Comparison of ENCODE assay signal across 1 cellular context in genomic region chr1:16366722-16367257, GRCh38.
A peak's percentile ranks its signal among the peaks of the same experiment; 100 is the strongest.
TF ChIP-seq lines count a peak whose summit lies in the region.

TSS of gene SZRD1 (plus strand) at chr1:16367242. CDS start at chr1:16367258, 16 bp downstream.

TF ChIP-seq in K562, 482 proteins besides CTCF, POLR2A, EP300 and RAD21 (continued from another document and continues in another):
- no peak for TF ChIP-seq L3MBTL2 (IDR thresholded peaks at IDR 0.05)
- TF ChIP-seq ZBTB8A (IDR thresholded peaks at IDR 0.05; ENCODE audit: partially characterized antibody) = no peak
- TF ChIP-seq, protein P1, sequence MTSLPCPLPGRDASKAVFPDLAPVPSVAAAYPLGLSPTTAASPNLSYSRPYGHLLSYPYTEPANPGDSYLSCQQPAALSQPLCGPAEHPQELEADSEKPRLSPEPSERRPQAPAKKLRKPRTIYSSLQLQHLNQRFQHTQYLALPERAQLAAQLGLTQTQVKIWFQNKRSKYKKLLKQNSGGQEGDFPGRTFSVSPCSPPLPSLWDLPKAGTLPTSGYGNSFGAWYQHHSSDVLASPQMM (CRISPR knock-in tag; IDR thresholded peaks at IDR 0.05) = no peak
- peak; percentile 60; the same call in 1 of the 2 replicates for TF ChIP-seq LCOR (CRISPR knock-in tag; IDR thresholded peaks at IDR 0.05)
- TF ChIP-seq, protein P2, sequence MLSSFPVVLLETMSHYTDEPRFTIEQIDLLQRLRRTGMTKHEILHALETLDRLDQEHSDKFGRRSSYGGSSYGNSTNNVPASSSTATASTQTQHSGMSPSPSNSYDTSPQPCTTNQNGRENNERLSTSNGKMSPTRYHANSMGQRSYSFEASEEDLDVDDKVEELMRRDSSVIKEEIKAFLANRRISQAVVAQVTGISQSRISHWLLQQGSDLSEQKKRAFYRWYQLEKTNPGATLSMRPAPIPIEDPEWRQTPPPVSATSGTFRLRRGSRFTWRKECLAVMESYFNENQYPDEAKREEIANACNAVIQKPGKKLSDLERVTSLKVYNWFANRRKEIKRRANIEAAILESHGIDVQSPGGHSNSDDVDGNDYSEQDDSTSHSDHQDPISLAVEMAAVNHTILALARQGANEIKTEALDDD (IDR thresholded peaks at IDR 0.05) = no peak
- peak; percentile 65; the same call in 1 of the 2 replicates for TF ChIP-seq MXI1 (IDR thresholded peaks at IDR 0.05; ENCODE audit: low read depth, low read length)
- TF ChIP-seq ZNF184 (CRISPR knock-in tag; IDR thresholded peaks at IDR 0.05) = no peak
- TF ChIP-seq, protein P3, sequence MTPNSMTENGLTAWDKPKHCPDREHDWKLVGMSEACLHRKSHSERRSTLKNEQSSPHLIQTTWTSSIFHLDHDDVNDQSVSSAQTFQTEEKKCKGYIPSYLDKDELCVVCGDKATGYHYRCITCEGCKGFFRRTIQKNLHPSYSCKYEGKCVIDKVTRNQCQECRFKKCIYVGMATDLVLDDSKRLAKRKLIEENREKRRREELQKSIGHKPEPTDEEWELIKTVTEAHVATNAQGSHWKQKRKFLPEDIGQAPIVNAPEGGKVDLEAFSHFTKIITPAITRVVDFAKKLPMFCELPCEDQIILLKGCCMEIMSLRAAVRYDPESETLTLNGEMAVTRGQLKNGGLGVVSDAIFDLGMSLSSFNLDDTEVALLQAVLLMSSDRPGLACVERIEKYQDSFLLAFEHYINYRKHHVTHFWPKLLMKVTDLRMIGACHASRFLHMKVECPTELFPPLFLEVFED (CRISPR knock-in tag; conservative IDR thresholded peaks at IDR 0.05) = no peak
- no peak for TF ChIP-seq PHTF2 (CRISPR knock-in tag; IDR thresholded peaks at IDR 0.05)
- no peak for TF ChIP-seq RBM17 (IDR thresholded peaks at IDR 0.05; ENCODE audit: borderline replicate concordance, low read depth, low read length)
- TF ChIP-seq NCOA6 (IDR thresholded peaks at IDR 0.05) = no peak
- TF ChIP-seq CEBPZ (IDR thresholded peaks at IDR 0.05; ENCODE audit: borderline replicate concordance, low read depth, low read length) = no peak
- TF ChIP-seq NFRKB (IDR thresholded peaks at IDR 0.05; ENCODE audit: low read depth) = peak; percentile 99
- TF ChIP-seq, protein P4, sequence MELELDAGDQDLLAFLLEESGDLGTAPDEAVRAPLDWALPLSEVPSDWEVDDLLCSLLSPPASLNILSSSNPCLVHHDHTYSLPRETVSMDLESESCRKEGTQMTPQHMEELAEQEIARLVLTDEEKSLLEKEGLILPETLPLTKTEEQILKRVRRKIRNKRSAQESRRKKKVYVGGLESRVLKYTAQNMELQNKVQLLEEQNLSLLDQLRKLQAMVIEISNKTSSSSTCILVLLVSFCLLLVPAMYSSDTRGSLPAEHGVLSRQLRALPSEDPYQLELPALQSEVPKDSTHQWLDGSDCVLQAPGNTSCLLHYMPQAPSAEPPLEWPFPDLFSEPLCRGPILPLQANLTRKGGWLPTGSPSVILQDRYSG (tag; conservative IDR thresholded peaks at IDR 0.05; ENCODE audit: low read depth) = peak; percentile 88
- no peak for TF ChIP-seq NONO (IDR thresholded peaks at IDR 0.05; ENCODE audit: low read depth in 2 of 2, low read length in 1 of 2)
- no peak for TF ChIP-seq PYGO2 (tag; IDR thresholded peaks at IDR 0.05)
- TF ChIP-seq CGGBP1 (CRISPR knock-in tag; IDR thresholded peaks at IDR 0.05) = no peak
- no peak for TF ChIP-seq PTTG1 (tag; IDR thresholded peaks at IDR 0.05; ENCODE audit: low read depth)
- no peak for TF ChIP-seq THRA (IDR thresholded peaks at IDR 0.05)
- TF ChIP-seq KDM2B (CRISPR knock-in tag; IDR thresholded peaks at IDR 0.05) = no peak
- peak; percentile 75 for TF ChIP-seq MBD2 (IDR thresholded peaks at IDR 0.05; ENCODE audit: borderline replicate concordance, low read depth)
- TF ChIP-seq SP2 (IDR thresholded peaks at IDR 0.05; ENCODE audit: extremely low read depth, low read depth, low read length, poor library complexity, severe bottlenecking) = no peak
- TF ChIP-seq SRF (CRISPR knock-in tag; IDR thresholded peaks at IDR 0.05) = peak in 1 of 2 experiments; percentile 68; a peak in 1 of 4 replicates
- no peak for TF ChIP-seq ZNF696 (CRISPR knock-in tag; conservative IDR thresholded peaks at IDR 0.05)
- TF ChIP-seq NFE2 (IDR thresholded peaks at IDR 0.05; ENCODE audit: low read depth) = no peak
- no peak for TF ChIP-seq SRSF9 (IDR thresholded peaks at IDR 0.05; ENCODE audit: borderline replicate concordance, low read depth, low read length)
- TF ChIP-seq ZNF212 (CRISPR knock-in tag; IDR thresholded peaks at IDR 0.05) = no peak
- no peak for TF ChIP-seq CTCFL (IDR thresholded peaks at IDR 0.05; ENCODE audit: borderline replicate concordance, insufficient read depth, low read depth, low read length, poor library complexity, severe bottlenecking)
- no peak for TF ChIP-seq SREBF1 (IDR thresholded peaks at IDR 0.05; ENCODE audit: borderline replicate concordance, low read depth, low read length)
- no peak for TF ChIP-seq SREBF2 (CRISPR knock-in tag; IDR thresholded peaks at IDR 0.05)
- TF ChIP-seq, protein P5, sequence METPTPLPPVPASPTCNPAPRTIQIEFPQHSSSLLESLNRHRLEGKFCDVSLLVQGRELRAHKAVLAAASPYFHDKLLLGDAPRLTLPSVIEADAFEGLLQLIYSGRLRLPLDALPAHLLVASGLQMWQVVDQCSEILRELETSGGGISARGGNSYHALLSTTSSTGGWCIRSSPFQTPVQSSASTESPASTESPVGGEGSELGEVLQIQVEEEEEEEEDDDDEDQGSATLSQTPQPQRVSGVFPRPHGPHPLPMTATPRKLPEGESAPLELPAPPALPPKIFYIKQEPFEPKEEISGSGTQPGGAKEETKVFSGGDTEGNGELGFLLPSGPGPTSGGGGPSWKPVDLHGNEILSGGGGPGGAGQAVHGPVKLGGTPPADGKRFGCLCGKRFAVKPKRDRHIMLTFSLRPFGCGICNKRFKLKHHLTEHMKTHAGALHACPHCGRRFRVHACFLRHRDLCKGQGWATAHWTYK (CRISPR knock-in tag; IDR thresholded peaks at IDR 0.05) = peak; percentile 61; the same call in 1 of the 2 replicates
- TF ChIP-seq NFE2L1 (tag; IDR thresholded peaks at IDR 0.05; ENCODE audit: borderline replicate concordance, low read depth) = no peak
- TF ChIP-seq GABPB1 (CRISPR knock-in tag; IDR thresholded peaks at IDR 0.05) = peak; percentile 92
- no peak for TF ChIP-seq ZNF407 (IDR thresholded peaks at IDR 0.05; ENCODE audit: low read depth)
- TF ChIP-seq, protein P6, sequence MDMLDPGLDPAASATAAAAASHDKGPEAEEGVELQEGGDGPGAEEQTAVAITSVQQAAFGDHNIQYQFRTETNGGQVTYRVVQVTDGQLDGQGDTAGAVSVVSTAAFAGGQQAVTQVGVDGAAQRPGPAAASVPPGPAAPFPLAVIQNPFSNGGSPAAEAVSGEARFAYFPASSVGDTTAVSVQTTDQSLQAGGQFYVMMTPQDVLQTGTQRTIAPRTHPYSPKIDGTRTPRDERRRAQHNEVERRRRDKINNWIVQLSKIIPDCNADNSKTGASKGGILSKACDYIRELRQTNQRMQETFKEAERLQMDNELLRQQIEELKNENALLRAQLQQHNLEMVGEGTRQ (CRISPR knock-in tag; IDR thresholded peaks at IDR 0.05) = no peak
- 0 out of 2 replicates have a peak, but pooled peaks have one; percentile 55 for TF ChIP-seq RNF2 (IDR thresholded peaks at IDR 0.05)
- no peak for TF ChIP-seq ZNF780A (CRISPR knock-in tag; IDR thresholded peaks at IDR 0.05)
- peak; percentile 79 for TF ChIP-seq MEIS2 (IDR thresholded peaks at IDR 0.05; ENCODE audit: partially characterized antibody)
- TF ChIP-seq E2F3 (CRISPR knock-in tag; IDR thresholded peaks at IDR 0.05) = no peak
- TF ChIP-seq DPF2 (IDR thresholded peaks at IDR 0.05) = no peak; the same call in 1 of the 2 replicates
- TF ChIP-seq POLR2G (IDR thresholded peaks at IDR 0.05; ENCODE audit: low read depth, low read length) = no peak
